15 cellular contexts compared by ENCODE assay signal in the genomic region with DNA sequence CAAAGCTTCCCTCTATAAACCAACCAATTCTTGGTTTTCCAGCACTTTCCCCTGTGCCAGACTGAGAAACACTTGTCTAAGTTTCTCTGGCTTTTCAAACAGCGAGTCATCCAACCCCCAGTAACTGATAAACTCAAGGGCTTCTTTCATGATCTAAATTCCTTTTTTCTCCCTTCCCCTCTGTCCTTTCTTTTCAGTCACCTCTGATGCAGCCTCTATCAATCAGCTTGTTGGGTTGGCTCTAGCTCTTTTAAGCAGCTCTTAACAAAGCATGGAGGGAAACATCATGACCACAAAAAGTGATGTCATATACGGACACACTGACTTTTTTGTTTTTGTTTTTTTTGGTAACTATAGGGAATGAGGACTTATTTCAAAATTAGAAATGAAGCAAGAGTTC.
DNase-seq lines count a peak whose midpoint lies in the region.
"Had no signal": no experiment of that assay in that cellular context is flagged by ENCODE, and none has a peak within 500 bp of the region (broad histone marks: within the 10 kb centered on the region; RNA-seq: fewer than 3 reads in every experiment).

No MANE protein-coding gene starts in this region.

- DNase-seq in NCI-H345 (lab: John Stamatoyannopoulos, UW) (peak; percentile 12), NCI-H345 treated with DMSO at 0.1 percent for 48 hours (lab: John Stamatoyannopoulos, UW; ENCODE audit: unreplicated experiment) (no peak), RPMI7951 (ENCODE audit: low read depth) (peak; percentile 54), foreskin melanocyte (peak; percentile 97), NCI-H510A (lab: John Stamatoyannopoulos, UW) (no peak), middle frontal gyrus (ENCODE audit: extremely low spot score, low spot score) (no peak), LoVo (ENCODE audit: low spot score) (no peak)
- DNase-seq: ACHN; Calu3; CD4-positive, CD25-positive, alpha-beta regulatory T cell; DMS 273 treated with DMSO at 0.1 percent for 48 hours; DMS79 treated with DMSO at 0.1 percent for 48 hours; EL; GM23248; IMR-90 had no signal

Comparison
In these comparisons a context has a peak if more than half of its experiments do, and no peak if none do; other contexts are left out.
1. DNase-seq: peak in NCI-H345 (single experiment), RPMI7951 (single experiment) and foreskin melanocyte (single experiment); none in NCI-H345 treated with DMSO at 0.1 percent for 48 hours (single experiment), NCI-H510A (single experiment), middle frontal gyrus (single experiment) and LoVo (single experiment).